Comparison of ENCODE assay signal across 11 cellular contexts in the genomic region with DNA sequence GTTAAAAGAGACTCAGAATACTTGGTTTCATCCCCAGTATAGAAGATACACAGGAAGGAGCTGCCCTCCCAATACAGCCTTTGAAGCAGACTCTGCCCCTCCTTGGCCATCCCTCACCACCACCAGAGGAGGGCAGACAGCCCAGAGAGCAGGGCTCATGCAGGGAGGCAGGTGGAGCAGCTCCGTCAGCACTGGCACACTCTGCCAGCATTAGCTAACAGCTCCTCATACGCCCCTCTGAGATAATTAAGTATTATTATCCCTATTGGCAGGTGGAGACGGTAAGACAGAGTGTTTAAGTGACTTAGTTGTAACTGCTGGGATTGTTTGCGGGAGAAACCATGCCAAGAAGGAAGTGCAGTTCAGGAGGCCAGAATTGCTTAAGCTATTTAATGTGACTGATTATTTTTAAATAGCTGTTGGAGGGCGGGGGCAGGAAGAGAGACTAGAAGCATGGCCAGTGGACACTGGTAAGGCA.
DNase-seq lines count a peak whose midpoint lies in the region; ATAC-seq, FAIRE-seq and TF ChIP-seq lines count a peak whose summit lies in the region.
"Had no signal": no experiment of that assay in that cellular context is flagged by ENCODE, and none has a peak within 500 bp of the region (broad histone marks: within the 10 kb centered on the region; RNA-seq: fewer than 3 reads in every experiment).

No MANE protein-coding gene starts in this region.

- H3K27ac ChIP-seq in endodermal cell (ENCODE audit: low read depth, low read length) (no peak overlapping the region), small intestine (ENCODE audit: low read depth in 1 of 2, low read length in 1 of 2) (no peak overlapping the region)

- peaks cover 3% of the 10 kb centered on the region for H3K4me1 Mint-ChIP-seq in endodermal cell
- H3K4me1 Mint-ChIP-seq: memory B cell had no signal

- H3K9me3 Mint-ChIP-seq in endodermal cell, result peaks cover 21% of the 10 kb centered on the region

- H3K36me3 Mint-ChIP-seq in endodermal cell (ENCODE audit: low read depth), result peaks cover 5% of the 10 kb centered on the region

- no peak overlapping the region for H3K9ac ChIP-seq in endodermal cell (ENCODE audit: extremely low read depth, low read length, poor library complexity, severe bottlenecking)

- no peak overlapping the region for H3K27ac Mint-ChIP-seq in endodermal cell
- H3K27ac Mint-ChIP-seq: memory B cell had no signal

- FAIRE-seq in small intestine (lab: Jason Lieb, UNC), result no peak

- WGBS in endodermal cell (ENCODE audit: insufficient coverage in 1 of 2, insufficient read length in 1 of 2), 2 experiments, result 79 to 85% methylated on average over 4 to 5 of the region's 5 CpGs
- WGBS in small intestine, 3 donors, result 4 to 28% (median 19%) methylated on average over 5 of the region's 5 CpGs

- peaks cover 5% of the 10 kb centered on the region for H3K4me1 ChIP-seq in endodermal cell (ENCODE audit: control insufficient read depth, insufficient read depth, low read length)
- peaks cover 0 to 3% of the 10 kb centered on the region in 2 donors for H3K4me1 ChIP-seq in small intestine (ENCODE audit: control insufficient read depth in 2 of 2, insufficient read depth in 1 of 2, low read depth in 1 of 2, low read length in 1 of 2)

- H3K9me3 ChIP-seq in MG63 (no peaks in the 10 kb centered on the region), endodermal cell (ENCODE audit: control insufficient read depth, low read length) (peaks cover 14% of the 10 kb centered on the region), small intestine (ENCODE audit: control insufficient read depth, low read depth) (no peaks in the 10 kb centered on the region)
- H3K9me3 ChIP-seq: adrenal gland had no signal

- H3K27me3 ChIP-seq in MG63, result no peaks in the 10 kb centered on the region
- no peaks in the 10 kb centered on the region for H3K27me3 ChIP-seq in endodermal cell (ENCODE audit: control insufficient read depth, insufficient read depth, low read length, poor library complexity, severe bottlenecking)
- peaks cover 0 to 2% of the 10 kb centered on the region in 2 donors for H3K27me3 ChIP-seq in small intestine (ENCODE audit: control insufficient read depth in 2 of 2, insufficient read depth in 2 of 2, low read length in 2 of 2)
- H3K27me3 ChIP-seq: adrenal gland had no signal

- TF ChIP-seq CTCF in endodermal cell (conservative IDR thresholded peaks at IDR 0.05), result peak; percentile 71

- H3K4me3 Mint-ChIP-seq in endodermal cell, result no peak overlapping the region
- H3K4me3 Mint-ChIP-seq: memory B cell had no signal

- no peak for ATAC-seq in HG02588 (IDR thresholded peaks at IDR 0.05; ENCODE audit: unreplicated experiment)
- ATAC-seq: Panc1 had no signal

- H3K4me3 ChIP-seq in MG63 (no peak overlapping the region), endodermal cell (ENCODE audit: low read length) (no peak overlapping the region), small intestine (ENCODE audit: low read depth in 1 of 2, low read length in 2 of 2) (no peak overlapping the region)
- H3K4me3 ChIP-seq: adrenal gland had no signal

- DNase-seq in MG63, result peak; percentile 69
- DNase-seq in NCI-H345 (lab: John Stamatoyannopoulos, UW), result peak; percentile 82
- peak; percentile 80 for DNase-seq in endodermal cell
- DNase-seq in small intestine, result peak; percentile 59
- DNase-seq in SKM-1 (lab: John Stamatoyannopoulos, UW; ENCODE audit: unreplicated experiment), result no peak
- DNase-seq in DMS53 (lab: John Stamatoyannopoulos, UW), result no peak
- no peak for DNase-seq in SIG-M5 treated with dmso at 0.1 percent for 504 hours (lab: John Stamatoyannopoulos, UW; ENCODE audit: unreplicated experiment)

- H3K27me3 Mint-ChIP-seq in endodermal cell (ENCODE audit: insufficient read depth), result peaks cover 1% of the 10 kb centered on the region

- H3K36me3 ChIP-seq in MG63 (no peaks in the 10 kb centered on the region), endodermal cell (ENCODE audit: control insufficient read depth, insufficient read depth, low read length) (no peaks in the 10 kb centered on the region), small intestine (ENCODE audit: control insufficient read depth in 2 of 2, insufficient read depth in 2 of 2, low read length in 2 of 2) (no peaks in the 10 kb centered on the region)
- H3K36me3 ChIP-seq: adrenal gland had no signal

Comparison
In these comparisons a context has a peak if more than half of its experiments do, and no peak if none do; other contexts are left out.
1. DNase-seq: peak in MG63 (single experiment), NCI-H345 (single experiment), endodermal cell (single experiment) and small intestine (single experiment); none in SKM-1 (single experiment), DMS53 (single experiment) and SIG-M5 treated with dmso at 0.1 percent for 504 hours (single experiment).